In genomic region chr10:7248148-7248547, GRCh38 we compare ENCODE assay signal across 17 cellular contexts.
DNase-seq lines count a peak whose midpoint lies in the region; ATAC-seq and TF ChIP-seq lines count a peak whose summit lies in the region.
"Had no signal": no experiment of that assay in that cellular context is flagged by ENCODE, and none has a peak within 500 bp of the region (broad histone marks: within the 10 kb centered on the region; RNA-seq: fewer than 3 reads in every experiment).

No MANE protein-coding gene starts in this region.

- no peak overlapping the region for H2AFZ ChIP-seq in smooth muscle cell (ENCODE audit: low read depth)
- H2AFZ ChIP-seq: GM23248 had no signal

- no peak overlapping the region for H3K9ac ChIP-seq in BLaER1 treated with 17β-estradiol and CSF1 and Interleukin-3, amounts not matched to agents 10 nM and 100 nM
- H3K9ac ChIP-seq in smooth muscle cell (ENCODE audit: low read depth) = no peak overlapping the region
- H3K9ac ChIP-seq: BLaER1, GM23248 had no signal

- DNase-seq in BE2C (peak; percentile 31), T-helper 9 cell (no peak), smooth muscle cell (lab: John Stamatoyannopoulos, UW; ENCODE audit: unreplicated experiment) (no peak)
- DNase-seq: CD4-positive, alpha-beta T cell; CD8-positive, alpha-beta memory T cell; DMS 273 treated with DMSO at 0.1 percent for 48 hours; DMS79; EL; GDM1; GM23248; H7; HCEC 1CT had no signal

- WGBS in smooth muscle cell (ENCODE audit: low lambda C conversion rate) = 48% methylated on average over 8 of the region's 8 CpGs

- peak overlapping the region; percentile 17 for H3K4me3 ChIP-seq in BE2C (ENCODE audit: low read depth, low read length)
- no peak overlapping the region for H3K4me3 ChIP-seq in BLaER1 treated with 17β-estradiol and CSF1 and Interleukin-3, amounts not matched to agents 10 nM and 100 nM
- H3K4me3 ChIP-seq in smooth muscle cell = no peak overlapping the region
- H3K4me3 ChIP-seq: BLaER1, GM12878, GM23248 had no signal

- H3K27me3 ChIP-seq in BE2C (no peaks in the 10 kb centered on the region), smooth muscle cell (ENCODE audit: low read depth) (no peaks in the 10 kb centered on the region)
- H3K27me3 ChIP-seq in BLaER1 treated with 17β-estradiol and CSF1 and Interleukin-3, amounts not matched to agents 10 nM and 100 nM = no peaks in the 10 kb centered on the region
- H3K27me3 ChIP-seq: BLaER1 had no signal

- H3K4me1 ChIP-seq in BE2C (peaks cover 23% of the 10 kb centered on the region), smooth muscle cell (ENCODE audit: low read depth) (no peaks in the 10 kb centered on the region)
- peaks cover 41 to 71% (median 56%) of the 10 kb centered on the region in 10 experiments for H3K4me1 ChIP-seq in BLaER1 treated with 17β-estradiol and CSF1 and Interleukin-3, amounts not matched to agents 10 nM and 100 nM

- no peaks in the 10 kb centered on the region for H4K20me1 ChIP-seq in BLaER1 treated with 17β-estradiol and CSF1 and Interleukin-3, amounts not matched to agents 10 nM and 100 nM
- H4K20me1 ChIP-seq in smooth muscle cell (ENCODE audit: low read depth) = no peaks in the 10 kb centered on the region
- H4K20me1 ChIP-seq: BLaER1 had no signal

- H3F3A ChIP-seq in smooth muscle cell (ENCODE audit: low read depth) = no peaks in the 10 kb centered on the region

- H3K9me3 ChIP-seq in BE2C (no peaks in the 10 kb centered on the region), smooth muscle cell (replicated peaks; ENCODE audit: low read depth) (no peaks in the 10 kb centered on the region)
- H3K9me3 ChIP-seq in BLaER1 treated with 17β-estradiol and CSF1 and Interleukin-3, amounts not matched to agents 10 nM and 100 nM (replicated peaks in 1 of 11) = peaks cover 0 to 33% (median 21%) of the 10 kb centered on the region in 11 experiments; a peak in 16 of 22 replicates

- H3K79me2 ChIP-seq in smooth muscle cell (ENCODE audit: low read depth) = no peaks in the 10 kb centered on the region

- ATAC-seq in SK-N-SH treated with all-trans-retinoic acid at 6 μM for 48 hours (no peak; the same call in 2 of the 3 replicates), HG03135 (IDR thresholded peaks at IDR 0.05; ENCODE audit: unreplicated experiment) (no peak)
- ATAC-seq: GM12878 had no signal

- H3K36me3 ChIP-seq in BE2C (peaks cover 4% of the 10 kb centered on the region), smooth muscle cell (ENCODE audit: low read depth) (no peaks in the 10 kb centered on the region)
- peaks cover 15 to 99% (median 84%) of the 10 kb centered on the region in 11 experiments; a peak in 21 of 22 replicates for H3K36me3 ChIP-seq in BLaER1 treated with 17β-estradiol and CSF1 and Interleukin-3, amounts not matched to agents 10 nM and 100 nM

- peak overlapping the region in 6 of 11 experiments; percentile 80 to 98 (median 94); a peak in 7 of 22 replicates for H3K27ac ChIP-seq in BLaER1 treated with 17β-estradiol and CSF1 and Interleukin-3, amounts not matched to agents 10 nM and 100 nM
- no peak overlapping the region for H3K27ac ChIP-seq in smooth muscle cell (ENCODE audit: low read depth)
- H3K27ac ChIP-seq: BLaER1, GM23248 had no signal

- H3K4me2 ChIP-seq in BLaER1 treated with 17β-estradiol and CSF1 and Interleukin-3, amounts not matched to agents 10 nM and 100 nM = no peak overlapping the region
- no peak overlapping the region for H3K4me2 ChIP-seq in smooth muscle cell
- H3K4me2 ChIP-seq: BLaER1 had no signal

- TF ChIP-seq CTCF in BE2C (IDR thresholded peaks at IDR 0.05; ENCODE audit: low read depth, low read length) (no peak), smooth muscle cell (IDR thresholded peaks at IDR 0.05; ENCODE audit: borderline replicate concordance, insufficient read depth, poor library complexity, severe bottlenecking) (no peak)

TF ChIP-seq in SK-N-SH treated with all-trans-retinoic acid at 6 μM for 48 hours, 23 proteins besides CTCF, POLR2A, EP300 and RAD21:
- TF ChIP-seq SNAI2 (CRISPR knock-in tag; IDR thresholded peaks at IDR 0.05) (no peak), TSHZ2 (CRISPR knock-in tag; IDR thresholded peaks at IDR 0.05) (0 out of 2 replicates have a peak, but pooled peaks have one; percentile 26)
TF ChIP-seq in SK-N-SH treated with all-trans-retinoic acid at 6 μM for 48 hours: peak in this region for 1.
